1 cellular context compared by ENCODE assay signal in the genomic region with DNA sequence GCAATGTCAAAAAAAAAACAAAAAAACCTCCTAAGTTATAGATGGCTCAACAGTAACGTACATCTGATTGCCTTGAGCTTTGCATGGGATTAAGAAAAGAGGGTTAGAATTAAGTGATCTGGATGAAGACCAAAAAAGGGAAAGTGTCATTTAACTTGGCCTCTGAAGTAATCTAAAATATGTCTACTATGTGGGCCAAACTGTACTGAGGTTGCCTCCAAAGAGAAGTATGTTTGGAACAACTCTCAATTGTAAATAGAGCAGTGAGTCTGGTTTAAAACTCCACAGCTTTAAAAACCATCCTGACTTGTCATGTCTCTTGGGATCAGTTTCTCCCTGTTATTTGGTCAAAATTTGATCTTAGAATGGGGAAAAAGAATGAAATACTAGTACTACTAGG.
TF ChIP-seq lines count a peak whose summit lies in the region.

No MANE protein-coding gene starts in this region.

TF ChIP-seq in H1, 55 proteins besides CTCF, POLR2A, EP300 and RAD21:
- TF ChIP-seq TCF12 (IDR thresholded peaks at IDR 0.05; ENCODE audit: low read depth, low read length) (no peak), POU5F1 (IDR thresholded peaks at IDR 0.05; ENCODE audit: low read depth, low read length) (no peak), TAF7 (optimal IDR thresholded peaks at IDR 0.05; ENCODE audit: borderline replicate concordance, low read depth, low read length) (peak; percentile 33), HDAC6 (IDR thresholded peaks at IDR 0.05; ENCODE audit: low read depth, low read length) (no peak), RXRA (IDR thresholded peaks at IDR 0.05; ENCODE audit: insufficient read depth, low read depth, low read length) (no peak), TEAD4 (IDR thresholded peaks at IDR 0.05; ENCODE audit: low read depth, low read length) (no peak)
- TF ChIP-seq, protein P1, sequence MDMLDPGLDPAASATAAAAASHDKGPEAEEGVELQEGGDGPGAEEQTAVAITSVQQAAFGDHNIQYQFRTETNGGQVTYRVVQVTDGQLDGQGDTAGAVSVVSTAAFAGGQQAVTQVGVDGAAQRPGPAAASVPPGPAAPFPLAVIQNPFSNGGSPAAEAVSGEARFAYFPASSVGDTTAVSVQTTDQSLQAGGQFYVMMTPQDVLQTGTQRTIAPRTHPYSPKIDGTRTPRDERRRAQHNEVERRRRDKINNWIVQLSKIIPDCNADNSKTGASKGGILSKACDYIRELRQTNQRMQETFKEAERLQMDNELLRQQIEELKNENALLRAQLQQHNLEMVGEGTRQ (IDR thresholded peaks at IDR 0.05; ENCODE audit: low read length), result no peak
